ENCODE assay signal across 34 cellular contexts in genomic region chr20:60762386-60762785, GRCh38.
A peak's percentile ranks its signal among the peaks of the same experiment; 100 is the strongest.
DNase-seq lines count a peak whose midpoint lies in the region; ATAC-seq and TF ChIP-seq lines count a peak whose summit lies in the region.
"Had no signal": no experiment of that assay in that cellular context is flagged by ENCODE, and none has a peak within 500 bp of the region (broad histone marks: within the 10 kb centered on the region; RNA-seq: fewer than 3 reads in every experiment).

No MANE protein-coding gene starts in this region.

- CTCF ChIA-PET in Caco-2 (lab: Charles Lee), result no interaction called here

- peak; percentile 34 for DNase-seq in HT1080 (ENCODE audit: low read depth)
- peak; percentile 3 for DNase-seq in RKO (ENCODE audit: low spot score)
- DNase-seq in RPMI7951 (ENCODE audit: low read depth), result peak; percentile 5
- DNase-seq in esophagus muscularis mucosa (ENCODE audit: extremely low spot score), result peak; percentile 66
- no peak for DNase-seq in Caco-2
- DNase-seq in esophagus squamous epithelium (lab: John Stamatoyannopoulos, UW), result no peak
- DNase-seq in T1000 (lab: John Stamatoyannopoulos, UW), result no peak
- DNase-seq: 8988T; ACHN; AML-193; BE2C; C1 segment of cervical spinal cord; Calu3; CD4-positive, alpha-beta memory T cell; CD4-positive, alpha-beta T cell; CD4-positive, CD25-positive, alpha-beta regulatory T cell; CD8-positive, alpha-beta memory T cell; CD8-positive, alpha-beta T cell; COR-L47; DMS 273 treated with DMSO at 0.1 percent for 48 hours; DMS153; DMS53; DMS79; DMS79 treated with DMSO at 0.1 percent for 48 hours; DND-41; EL had no signal

- H3K27ac Mint-ChIP-seq in Caco-2 (ENCODE audit: unreplicated experiment), result no peak overlapping the region
- H3K27ac Mint-ChIP-seq: B cell; CD14-positive monocyte; CD4-positive, alpha-beta memory T cell; CD4-positive, alpha-beta T cell; CD4-positive, CD25-positive, alpha-beta regulatory T cell; CD8-positive, alpha-beta memory T cell; CD8-positive, alpha-beta T cell had no signal

- H3K4me1 ChIP-seq in esophagus muscularis mucosa (no peaks in the 10 kb centered on the region), Caco-2 (no peaks in the 10 kb centered on the region), esophagus squamous epithelium (no peaks in the 10 kb centered on the region)
- H3K4me1 ChIP-seq: A549, BE2C had no signal

- H3K27ac ChIP-seq in esophagus muscularis mucosa (replicated peaks in 1 of 4), result no peak overlapping the region
- H3K27ac ChIP-seq in esophagus squamous epithelium, result no peak overlapping the region
- H3K27ac ChIP-seq: 22Rv1; A549; BLaER1; BLaER1 treated with 17β-estradiol and CSF1 and Interleukin-3, amounts not matched to agents 10 nM and 100 nM; C4-2B had no signal

- H3K36me3 ChIP-seq in esophagus muscularis mucosa (no peaks in the 10 kb centered on the region), Caco-2 (ENCODE audit: control insufficient read depth, insufficient read depth, low read length) (no peaks in the 10 kb centered on the region), esophagus squamous epithelium (no peaks in the 10 kb centered on the region)
- H3K36me3 ChIP-seq: BE2C; BLaER1; BLaER1 treated with 17β-estradiol and CSF1 and Interleukin-3, amounts not matched to agents 10 nM and 100 nM had no signal

- no peak for ATAC-seq in GM19351 (IDR thresholded peaks at IDR 0.05; ENCODE audit: unreplicated experiment)
- ATAC-seq: A549; CD8-positive, alpha-beta T cell had no signal

- H3K4me3 Mint-ChIP-seq in Caco-2 (ENCODE audit: unreplicated experiment), result no peak overlapping the region
- H3K4me3 Mint-ChIP-seq: B cell; CD14-positive monocyte; CD4-positive, alpha-beta memory T cell; CD4-positive, alpha-beta T cell; CD4-positive, CD25-positive, alpha-beta regulatory T cell; CD8-positive, alpha-beta memory T cell; CD8-positive, alpha-beta T cell had no signal

- no peaks in the 10 kb centered on the region for H3K4me1 Mint-ChIP-seq in Caco-2 (ENCODE audit: low read depth, unreplicated experiment)
- H3K4me1 Mint-ChIP-seq: B cell; CD14-positive monocyte; CD4-positive, alpha-beta memory T cell; CD4-positive, CD25-positive, alpha-beta regulatory T cell; CD8-positive, alpha-beta memory T cell had no signal

- whole genome bisulfite sequencing in esophagus muscularis mucosa, result 95% methylated on average over 6 of the region's 6 CpGs
- WGBS in esophagus squamous epithelium, 2 donors, result 93 to 96% methylated on average over 6 of the region's 6 CpGs

- TF ChIP-seq EP300 in esophagus muscularis mucosa (IDR thresholded peaks at IDR 0.05), result no peak

- H3K27me3 Mint-ChIP-seq in Caco-2 (ENCODE audit: insufficient read depth, unreplicated experiment), result peaks cover 1% of the 10 kb centered on the region
- H3K27me3 Mint-ChIP-seq: B cell; CD4-positive, alpha-beta memory T cell; CD8-positive, alpha-beta memory T cell had no signal

- no peaks in the 10 kb centered on the region for H3K36me3 Mint-ChIP-seq in Caco-2 (ENCODE audit: insufficient read depth, unreplicated experiment)
- H3K36me3 Mint-ChIP-seq: CD14-positive monocyte; CD4-positive, alpha-beta memory T cell; CD4-positive, CD25-positive, alpha-beta regulatory T cell; CD8-positive, alpha-beta memory T cell; CD8-positive, alpha-beta T cell had no signal

- TF ChIP-seq CTCF in esophagus muscularis mucosa (IDR thresholded peaks at IDR 0.05) (no peak), Caco-2 (IDR thresholded peaks at IDR 0.05; ENCODE audit: insufficient read depth in 1 of 2, low read depth in 1 of 2, low read length in 1 of 2, severe bottlenecking in 1 of 2, unreplicated experiment in 1 of 2) (no peak), esophagus squamous epithelium (IDR thresholded peaks at IDR 0.05) (no peak)

- no peak overlapping the region for H3K4me3 ChIP-seq in esophagus muscularis mucosa
- H3K4me3 ChIP-seq in Caco-2 (ENCODE audit: low read depth, low read length), result no peak overlapping the region
- no peak overlapping the region for H3K4me3 ChIP-seq in esophagus squamous epithelium
- H3K4me3 ChIP-seq: A549; BLaER1; BLaER1 treated with 17β-estradiol and CSF1 and Interleukin-3, amounts not matched to agents 10 nM and 100 nM had no signal

- POLR2A ChIA-PET in Caco-2 (lab: Charles Lee), result no interaction called here

- no peaks in the 10 kb centered on the region for H3K9me3 ChIP-seq in esophagus muscularis mucosa
- no peaks in the 10 kb centered on the region for H3K9me3 ChIP-seq in Caco-2
- no peaks in the 10 kb centered on the region for H3K9me3 ChIP-seq in esophagus squamous epithelium
- H3K9me3 ChIP-seq: A549; BE2C; BLaER1; BLaER1 treated with 17β-estradiol and CSF1 and Interleukin-3, amounts not matched to agents 10 nM and 100 nM had no signal

- H3K27me3 ChIP-seq in esophagus muscularis mucosa (no peaks in the 10 kb centered on the region), Caco-2 (replicated peaks; ENCODE audit: control insufficient read depth, insufficient read depth, low read length) (no peaks in the 10 kb centered on the region), esophagus squamous epithelium (no peaks in the 10 kb centered on the region)
- H3K27me3 ChIP-seq: BE2C; BLaER1; BLaER1 treated with 17β-estradiol and CSF1 and Interleukin-3, amounts not matched to agents 10 nM and 100 nM had no signal

- BruUV-seq in Caco-2 (replicated peaks; lab: Mats Ljungman, UMichigan), result no TSS peak

- no peaks in the 10 kb centered on the region for H3K9me3 Mint-ChIP-seq in Caco-2 (ENCODE audit: unreplicated experiment)
- H3K9me3 Mint-ChIP-seq: CD4-positive, alpha-beta T cell; CD8-positive, alpha-beta memory T cell; CD8-positive, alpha-beta T cell had no signal

- intact Hi-C loops in esophagus muscularis mucosa (cut with DNase I) (no loop called here), Caco-2 (cut with micrococcal nuclease; ENCODE audit: unreplicated experiment) (no loop called here), esophagus squamous epithelium (cut with DNase I) (no loop called here)

- TF ChIP-seq POLR2A in esophagus muscularis mucosa (IDR thresholded peaks at IDR 0.05; ENCODE audit: low read depth) (no peak), esophagus squamous epithelium (IDR thresholded peaks at IDR 0.05) (no peak)

Comparison
In these comparisons a context has a peak if more than half of its experiments do, and no peak if none do; other contexts are left out.
1. DNase-seq: peak in HT1080 (single experiment), RKO (single experiment), RPMI7951 (single experiment) and esophagus muscularis mucosa (single experiment); none in Caco-2 (0 of 2), esophagus squamous epithelium (single experiment) and T1000 (single experiment).